ENCODE assay signal across 9 cellular contexts in the genomic region with DNA sequence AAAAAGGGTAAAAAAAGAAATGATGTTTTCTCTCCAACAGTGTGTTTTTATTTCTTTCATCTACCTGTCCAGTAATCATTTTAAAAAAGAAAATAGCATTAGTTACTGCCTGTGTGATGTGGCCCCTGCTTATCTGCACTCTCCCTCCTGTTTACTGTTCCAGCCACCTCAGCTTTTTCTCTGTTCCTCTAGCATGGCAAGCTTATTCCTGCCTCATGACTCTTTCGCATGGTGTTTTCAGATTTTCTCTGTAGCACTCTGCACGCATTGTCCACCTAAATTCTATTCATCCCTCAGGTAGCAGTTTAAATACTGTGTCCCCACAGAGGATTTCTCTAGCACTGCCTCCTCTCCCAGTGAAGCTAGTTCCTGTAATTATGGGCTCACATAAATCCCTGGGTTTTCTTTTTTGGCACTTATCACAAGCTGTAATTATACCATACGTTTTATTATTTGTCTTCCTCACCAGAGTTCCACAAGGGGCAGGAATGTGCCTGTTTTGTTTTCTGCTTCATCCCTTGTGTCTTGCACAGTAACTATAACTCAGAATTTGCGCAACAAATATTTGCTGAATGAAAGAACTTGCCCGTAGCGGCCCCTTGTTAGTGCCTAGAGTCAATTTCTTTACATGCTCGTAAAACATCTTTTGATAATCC. TPM values are rescaled to one million over a fixed set of nuclear protein-coding genes. Genes with fewer than 3 reads are reported as not detected.
DNase-seq lines count a peak whose midpoint lies in the region; TF ChIP-seq lines count a peak whose summit lies in the region.
"Had no signal": no experiment of that assay in that cellular context is flagged by ENCODE, and none has a peak within 500 bp of the region (broad histone marks: within the 10 kb centered on the region; RNA-seq: fewer than 3 reads in every experiment).

No MANE protein-coding gene starts in this region.

- no peak overlapping the region for H3K4me3 Mint-ChIP-seq in nephron progenitor cell
- H3K4me3 Mint-ChIP-seq: naive thymus-derived CD8-positive, alpha-beta T cell had no signal

- peaks cover 30% of the 10 kb centered on the region for H3K4me1 Mint-ChIP-seq in nephron progenitor cell

- H3K36me3 Mint-ChIP-seq in nephron progenitor cell (ENCODE audit: low read depth): peaks cover 26% of the 10 kb centered on the region

- peak; percentile 6 for DNase-seq in DMS79 treated with DMSO at 0.1 percent for 48 hours (lab: John Stamatoyannopoulos, UW)
- DNase-seq in DMS79 (lab: John Stamatoyannopoulos, UW): no peak
- peak; percentile 19 for DNase-seq in LHCN-M2 (ENCODE audit: low read depth)
- peak; percentile 85 for DNase-seq in amniotic epithelial cell (ENCODE audit: low read depth)
- DNase-seq in nephron progenitor cell: no peak
- no peak for DNase-seq in A172 (ENCODE audit: low spot score)
- no peak for DNase-seq in activated CD4-positive, alpha-beta T cell treated with anti-CD3 and anti-CD28 coated beads for 1 hour
- no peak for DNase-seq in iPS-NIHi11 (ENCODE audit: low spot score)
- DNase-seq: naive thymus-derived CD8-positive, alpha-beta T cell had no signal

- peak overlapping the region; percentile 37 for H3K27ac Mint-ChIP-seq in nephron progenitor cell

- no peaks in the 10 kb centered on the region for H3K9me3 Mint-ChIP-seq in nephron progenitor cell
- H3K9me3 Mint-ChIP-seq: naive thymus-derived CD8-positive, alpha-beta T cell had no signal

- TF ChIP-seq CTCF in nephron progenitor cell (IDR thresholded peaks at IDR 0.05): no peak

- no peaks in the 10 kb centered on the region for H3K27me3 Mint-ChIP-seq in nephron progenitor cell (ENCODE audit: low read depth, poor library complexity)
- H3K27me3 Mint-ChIP-seq: naive thymus-derived CD8-positive, alpha-beta T cell had no signal

RNA-seq across cellular contexts. Expression of gene LRIG2, which starts 51.4 kb away (rescaled TPM):
- total RNA-seq in LHCN-M2 (2014; rRNA removed): 7.6 and 7.9 TPM in 2 replicates
- polyA plus RNA-seq in LHCN-M2 (2012): 1.9 TPM
- 5.1 and 6.3 TPM in 2 replicates for total RNA-seq in A172 (2014; rRNA removed; shearing (Covaris generic))

Comparison
In these comparisons a context has a peak if more than half of its experiments do, and no peak if none do; other contexts are left out.
1. DNase-seq: peak in DMS79 treated with DMSO at 0.1 percent for 48 hours (single experiment), LHCN-M2 (single experiment) and amniotic epithelial cell (single experiment); none in DMS79 (single experiment), nephron progenitor cell (single experiment), A172 (single experiment), activated CD4-positive, alpha-beta T cell treated with anti-CD3 and anti-CD28 coated beads for 1 hour (single experiment) and iPS-NIHi11 (single experiment).